8 cellular contexts compared by ENCODE assay signal in the genomic region with DNA sequence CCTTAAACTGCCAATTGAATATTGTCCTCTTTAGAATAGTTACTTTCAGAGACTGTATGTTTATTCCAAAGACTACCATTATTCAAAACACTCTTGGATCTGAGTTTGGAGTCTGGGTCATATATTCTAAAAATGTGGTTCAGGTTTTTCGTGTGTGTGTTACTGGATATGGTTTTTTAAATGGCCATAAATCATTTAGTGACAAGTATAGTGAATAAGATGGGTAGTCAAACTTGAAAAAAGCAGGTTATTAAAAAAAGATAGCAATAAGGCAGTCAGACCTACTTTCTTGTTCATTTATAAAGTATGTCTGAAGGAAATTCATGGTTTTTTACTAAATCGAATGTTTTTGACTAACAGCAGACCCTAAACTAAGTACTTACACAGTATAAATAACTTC.
"Had no signal": no experiment of that assay in that cellular context is flagged by ENCODE, and none has a peak within 500 bp of the region (broad histone marks: within the 10 kb centered on the region; RNA-seq: fewer than 3 reads in every experiment).

No MANE protein-coding gene starts in this region.

- H3K4me3 Mint-ChIP-seq: IgD-negative memory B cell had no signal

- H3K9ac ChIP-seq: KMS-11 had no signal

- FAIRE-seq: HepG2, HTR-8/SVneo had no signal

- H3K27ac Mint-ChIP-seq: IgD-negative memory B cell had no signal

- DNase-seq: IMR-90, KBM-7, KG1 had no signal

- ATAC-seq: HepG2 had no signal

- H3K27me3 Mint-ChIP-seq: IgD-negative memory B cell had no signal

- H3K27ac ChIP-seq: HL-60, KMS-11 had no signal

- H3K4me1 Mint-ChIP-seq: IgD-negative memory B cell had no signal

- H3K4me2 ChIP-seq: KMS-11 had no signal
